In the genomic region with DNA sequence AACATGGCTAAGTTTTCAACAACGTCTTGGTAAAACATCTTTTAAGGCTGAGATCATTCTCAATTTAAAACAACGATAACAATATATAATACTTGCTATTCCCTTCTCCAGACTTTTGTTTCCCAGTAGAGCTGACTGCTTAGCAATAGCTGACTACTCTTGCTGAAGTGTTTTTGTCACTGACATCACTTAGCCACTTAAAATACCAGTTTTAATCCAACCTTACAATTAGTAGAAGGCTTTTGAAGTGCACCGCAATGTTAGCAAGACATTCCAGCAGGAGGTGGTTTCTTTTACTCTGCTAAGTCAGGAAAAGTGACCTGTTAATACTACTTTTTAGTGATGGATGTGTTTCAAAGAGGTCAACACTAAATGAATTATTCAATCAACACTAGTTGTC, we compare ENCODE assay signal across 19 cellular contexts. TPM values are rescaled to one million over a fixed set of nuclear protein-coding genes. Genes with fewer than 3 reads are reported as not detected.
DNase-seq lines count a peak whose midpoint lies in the region; ATAC-seq and TF ChIP-seq lines count a peak whose summit lies in the region.
"Had no signal": no experiment of that assay in that cellular context is flagged by ENCODE, and none has a peak within 500 bp of the region (broad histone marks: within the 10 kb centered on the region; RNA-seq: fewer than 3 reads in every experiment).

No MANE protein-coding gene starts in this region.

- no peak overlapping the region for H3K4me2 ChIP-seq in Loucy (ENCODE audit: low read depth, low read length, poor library complexity, severe bottlenecking)
- no peak overlapping the region for H3K4me2 ChIP-seq in osteoblast (ENCODE audit: insufficient read depth, low read length)
- H3K4me2 ChIP-seq: PC-9 had no signal

- H3K36me3 ChIP-seq in Loucy (ENCODE audit: insufficient read depth, low read length) (no peaks in the 10 kb centered on the region), left lung (no peaks in the 10 kb centered on the region), thyroid gland (no peaks in the 10 kb centered on the region), osteoblast (ENCODE audit: insufficient read depth, low read length) (no peaks in the 10 kb centered on the region)
- H3K36me3 ChIP-seq: BLaER1 treated with 17β-estradiol and CSF1 and Interleukin-3, amounts not matched to agents 10 nM and 100 nM; SJCRH30 had no signal

- TF ChIP-seq CTCF in Loucy (conservative IDR thresholded peaks at IDR 0.05; ENCODE audit: low read length): no peak
- TF ChIP-seq CTCF in left lung (IDR thresholded peaks at IDR 0.05): no peak
- no peak for TF ChIP-seq CTCF in thyroid gland (IDR thresholded peaks at IDR 0.05)
- TF ChIP-seq CTCF in osteoblast (IDR thresholded peaks at IDR 0.05; ENCODE audit: extremely low read depth, low read depth, low read length): no peak

- intact Hi-C loops in Right ventricle myocardium superior (cut with DNase I) (no loop called here), left lung (cut with DNase I) (no loop called here), thyroid gland (cut with DNase I) (no loop called here)

- no peaks in the 10 kb centered on the region for H3F3A ChIP-seq in Loucy (ENCODE audit: low read depth)

- H3K9me3 ChIP-seq in Loucy (ENCODE audit: insufficient read depth, low read depth, low read length): no peaks in the 10 kb centered on the region
- no peaks in the 10 kb centered on the region for H3K9me3 ChIP-seq in left lung
- no peaks in the 10 kb centered on the region for H3K9me3 ChIP-seq in thyroid gland
- no peaks in the 10 kb centered on the region for H3K9me3 ChIP-seq in osteoblast (ENCODE audit: low read depth, low read length)
- H3K9me3 ChIP-seq: BLaER1 treated with 17β-estradiol and CSF1 and Interleukin-3, amounts not matched to agents 10 nM and 100 nM; SJCRH30 had no signal

- H3K4me3 ChIP-seq in Loucy (ENCODE audit: low read length, poor library complexity, severe bottlenecking): no peak overlapping the region
- H3K4me3 ChIP-seq in left lung: no peak overlapping the region
- H3K4me3 ChIP-seq in thyroid gland (replicated peaks in 1 of 3): no peak overlapping the region
- no peak overlapping the region for H3K4me3 ChIP-seq in osteoblast (ENCODE audit: insufficient read depth, low read length)
- H3K4me3 ChIP-seq: BLaER1 treated with 17β-estradiol and CSF1 and Interleukin-3, amounts not matched to agents 10 nM and 100 nM; PC-9; SJCRH30 had no signal

- H3K27me3 ChIP-seq in Loucy (ENCODE audit: insufficient read depth, low read length, poor library complexity, severe bottlenecking): no peaks in the 10 kb centered on the region
- no peaks in the 10 kb centered on the region for H3K27me3 ChIP-seq in left lung
- no peaks in the 10 kb centered on the region for H3K27me3 ChIP-seq in thyroid gland
- peaks cover 2% of the 10 kb centered on the region for H3K27me3 ChIP-seq in osteoblast (ENCODE audit: insufficient read depth, low read length)
- H3K27me3 ChIP-seq: BLaER1 treated with 17β-estradiol and CSF1 and Interleukin-3, amounts not matched to agents 10 nM and 100 nM; SJCRH30 had no signal

- H3K9me2 ChIP-seq in Loucy (replicated peaks; ENCODE audit: low read depth, low read length): no peaks in the 10 kb centered on the region

- H4K20me1 ChIP-seq in Loucy (ENCODE audit: insufficient read depth, low read length, poor library complexity, severe bottlenecking) (no peaks in the 10 kb centered on the region), osteoblast (ENCODE audit: insufficient read depth, low read length) (no peaks in the 10 kb centered on the region)
- H4K20me1 ChIP-seq: BLaER1 treated with 17β-estradiol and CSF1 and Interleukin-3, amounts not matched to agents 10 nM and 100 nM had no signal

- ATAC-seq in Right ventricle myocardium superior (ENCODE audit: poor library complexity): peak; percentile 88
- peak; percentile 86 for ATAC-seq in left lung
- ATAC-seq: HCT116 had no signal

- H3K9ac ChIP-seq in Loucy (ENCODE audit: low read depth, low read length, poor library complexity, severe bottlenecking): no peak overlapping the region
- H3K9ac ChIP-seq: BLaER1 treated with 17β-estradiol and CSF1 and Interleukin-3, amounts not matched to agents 10 nM and 100 nM had no signal

- TF ChIP-seq POLR2A in thyroid gland (IDR thresholded peaks at IDR 0.05): no peak

- H3K4me1 ChIP-seq in Loucy (ENCODE audit: insufficient read depth, low read length, poor library complexity, severe bottlenecking) (no peaks in the 10 kb centered on the region), left lung (peaks cover 0 to 3% of the 10 kb centered on the region in 2 donors), thyroid gland (peaks cover 3 to 12% of the 10 kb centered on the region in 2 donors), osteoblast (ENCODE audit: insufficient read depth, low read length) (no peaks in the 10 kb centered on the region)
- H3K4me1 ChIP-seq: SJCRH30 had no signal

- DNase-seq in Right ventricle myocardium superior (no peak), left lung (no peak), thyroid gland (peak; percentile 22 to 25), osteoblast (ENCODE audit: insufficient read length, low spot score, missing footprints) (no peak), NCI-H526 (lab: John Stamatoyannopoulos, UW) (no peak), OCI-M1 (lab: John Stamatoyannopoulos, UW) (no peak)
- DNase-seq: DMS79, MM.1S, NCI-H1092, NCI-H1436 treated with DMSO at 0.1 percent for 48 hours, NCI-H2081, NCI-H226, NCI-H524, PC-9, SJCRH30 had no signal

- H3K27ac ChIP-seq in left lung: no peak overlapping the region
- H3K27ac ChIP-seq in thyroid gland: peak overlapping the region in 2 of 3 donors; percentile 25 to 41
- no peak overlapping the region for H3K27ac ChIP-seq in osteoblast (ENCODE audit: low read depth, low read length)
- H3K27ac ChIP-seq: BLaER1 treated with 17β-estradiol and CSF1 and Interleukin-3, amounts not matched to agents 10 nM and 100 nM; PC-9; RWPE1; SJCRH30 had no signal

- no peaks in the 10 kb centered on the region for H3K79me2 ChIP-seq in Loucy (ENCODE audit: insufficient read depth, low read length)
- no peaks in the 10 kb centered on the region for H3K79me2 ChIP-seq in osteoblast (ENCODE audit: insufficient read depth, low read length)

- 0 out of 2 replicates have a peak overlapping the region, but pooled peaks have one; percentile 12 for H2AFZ ChIP-seq in Loucy (ENCODE audit: low read length)
- H2AFZ ChIP-seq in osteoblast (ENCODE audit: low read length): no peak overlapping the region
- H2AFZ ChIP-seq: PC-9 had no signal

- WGBS in thyroid gland, 2 donors: 13 to 19% methylated on average over 3 of the region's 3 CpGs

RNA-seq across cellular contexts. Expression of a gene that starts 28.7 kb away (rescaled TPM):
- total RNA-seq in Right ventricle myocardium superior (65.5 TPM), left lung (10 to 100 TPM; 30.3 to 53.1 TPM), thyroid gland (10 to 100 TPM; 33.4 to 58.4 (median 40.8) TPM), osteoblast (148 and 184 TPM in 2 replicates)

Comparison
In these comparisons a context has a peak if more than half of its experiments do, and no peak if none do; other contexts are left out.
1. DNase-seq: peak in thyroid gland (2 of 2); none in Right ventricle myocardium superior (single experiment), left lung (0 of 2), osteoblast (single experiment), NCI-H526 (0 of 2) and OCI-M1 (single experiment).
2. H3K27ac ChIP-seq: peak in thyroid gland (2 of 3); none in left lung (0 of 2) and osteoblast (single experiment).